In genomic region chr11:44531636-44532035, GRCh38 we compare ENCODE assay signal across 15 cellular contexts. TPM values are rescaled to one million over a fixed set of nuclear protein-coding genes. Genes with fewer than 3 reads are reported as not detected.
DNase-seq lines count a peak whose midpoint lies in the region; ATAC-seq lines count a peak whose summit lies in the region.
"Had no signal": no experiment of that assay in that cellular context is flagged by ENCODE, and none has a peak within 500 bp of the region (broad histone marks: within the 10 kb centered on the region; RNA-seq: fewer than 3 reads in every experiment).

No MANE protein-coding gene starts in this region.

- no peak for ATAC-seq in activated T-cell treated with anti-CD3 and anti-CD28 coated beads, Interleukin-2, amount 50 U/mL, for 72 hours (replicated peaks in 1 of 2)
- ATAC-seq in stimulated activated memory B cell treated with anti-CD40 and anti-IgM and Interleukin-4, amounts not matched to agents 10 μg/mL and 1 μg/mL and 100 μg/mL, for 72 hours, result peak; percentile 2
- ATAC-seq: Right ventricle myocardium inferior had no signal

- H3K4me3 Mint-ChIP-seq in activated T-cell treated with anti-CD3 and anti-CD28 coated beads, Interleukin-2, amount 50 U/mL, for 72 hours, result peak overlapping the region in 1 of 2 donors; percentile 38
- no peak overlapping the region for H3K4me3 Mint-ChIP-seq in activated T-helper 2 cell treated with anti-CD3 and anti-CD28 coated beads, Interferon-gamma antibody, Interleukin-2, Interleukin-4, amounts not matched to agents 10 μg/mL and 5 μg/mL and 100 μg/mL, durations not matched to agents 14 hours and 24 hours and 36 hours (ENCODE audit: low read depth)
- no peak overlapping the region for H3K4me3 Mint-ChIP-seq in stimulated activated memory B cell treated with anti-CD40 and anti-IgM and Interleukin-4, amounts not matched to agents 10 μg/mL and 1 μg/mL and 100 μg/mL, for 72 hours
- H3K4me3 Mint-ChIP-seq: CD4-positive, alpha-beta memory T cell had no signal

- peak in 1 of 2 donors; percentile 32 for DNase-seq in activated T-cell treated with anti-CD3 and anti-CD28 coated beads, Interleukin-2, amount 50 U/mL, for 72 hours
- DNase-seq in activated T-cell treated with anti-CD3 and anti-CD28 coated beads, Interleukin-2, amount 50 U/mL, for 1 hour, result no peak
- DNase-seq in MV-4-11 (lab: John Stamatoyannopoulos, UW), result peak; percentile 22
- DNase-seq in activated T-helper 2 cell treated with anti-CD3 and anti-CD28 coated beads, Interferon-gamma antibody, Interleukin-2, Interleukin-4, amounts not matched to agents 10 μg/mL and 5 μg/mL and 100 μg/mL, durations not matched to agents 14 hours and 24 hours and 36 hours (ENCODE audit: low spot score), result no peak
- no peak for DNase-seq in D341Med (ENCODE audit: low spot score)
- no peak for DNase-seq in stimulated activated CD4-positive, alpha-beta T cell treated with anti-CD3 and anti-CD28 coated beads, Interleukin-15, amount 100 ng/mL, for 24 hours
- no peak for DNase-seq in AML-193 (lab: John Stamatoyannopoulos, UW)
- DNase-seq: CD4-positive, alpha-beta memory T cell; GF-D8; KBM-7; NCI-H1092; NCI-H2227 treated with DMSO at 0.1 percent for 48 hours; NCI-H526 had no signal

- intact Hi-C loops in activated T-helper 2 cell treated with anti-CD3 and anti-CD28 coated beads, Interferon-gamma antibody, Interleukin-2, Interleukin-4, amounts not matched to agents 10 μg/mL and 5 μg/mL and 100 μg/mL, durations not matched to agents 14 hours and 24 hours and 36 hours (cut with micrococcal nuclease), result loop anchor here (2.0 kb wide), 1 partner anchor 41 kb away; no protein-coding TSS in a partner anchor

- H3K4me1 Mint-ChIP-seq in activated T-cell treated with anti-CD3 and anti-CD28 coated beads, Interleukin-2, amount 50 U/mL, for 72 hours (ENCODE audit: low read depth), result peaks cover 51% of the 10 kb centered on the region
- peaks cover 33% of the 10 kb centered on the region for H3K4me1 Mint-ChIP-seq in activated T-helper 2 cell treated with anti-CD3 and anti-CD28 coated beads, Interferon-gamma antibody, Interleukin-2, Interleukin-4, amounts not matched to agents 10 μg/mL and 5 μg/mL and 100 μg/mL, durations not matched to agents 14 hours and 24 hours and 36 hours (ENCODE audit: low read depth)
- H3K4me1 Mint-ChIP-seq in stimulated activated memory B cell treated with anti-CD40 and anti-IgM and Interleukin-4, amounts not matched to agents 10 μg/mL and 1 μg/mL and 100 μg/mL, for 72 hours, result peaks cover 30% of the 10 kb centered on the region

- H3K36me3 Mint-ChIP-seq in activated T-cell treated with anti-CD3 and anti-CD28 coated beads, Interleukin-2, amount 50 U/mL, for 72 hours (ENCODE audit: insufficient read depth in 2 of 2), result no peaks in the 10 kb centered on the region
- H3K36me3 Mint-ChIP-seq in activated T-helper 2 cell treated with anti-CD3 and anti-CD28 coated beads, Interferon-gamma antibody, Interleukin-2, Interleukin-4, amounts not matched to agents 10 μg/mL and 5 μg/mL and 100 μg/mL, durations not matched to agents 14 hours and 24 hours and 36 hours (ENCODE audit: low read depth), result peaks cover 3% of the 10 kb centered on the region
- H3K36me3 Mint-ChIP-seq in stimulated activated memory B cell treated with anti-CD40 and anti-IgM and Interleukin-4, amounts not matched to agents 10 μg/mL and 1 μg/mL and 100 μg/mL, for 72 hours, result no peaks in the 10 kb centered on the region
- H3K36me3 Mint-ChIP-seq: CD4-positive, alpha-beta memory T cell had no signal

- H3K27me3 Mint-ChIP-seq in activated T-cell treated with anti-CD3 and anti-CD28 coated beads, Interleukin-2, amount 50 U/mL, for 72 hours (ENCODE audit: low read depth), result peaks cover 5% of the 10 kb centered on the region
- no peaks in the 10 kb centered on the region for H3K27me3 Mint-ChIP-seq in activated T-helper 2 cell treated with anti-CD3 and anti-CD28 coated beads, Interferon-gamma antibody, Interleukin-2, Interleukin-4, amounts not matched to agents 10 μg/mL and 5 μg/mL and 100 μg/mL, durations not matched to agents 14 hours and 24 hours and 36 hours (ENCODE audit: low read depth)
- H3K27me3 Mint-ChIP-seq in stimulated activated memory B cell treated with anti-CD40 and anti-IgM and Interleukin-4, amounts not matched to agents 10 μg/mL and 1 μg/mL and 100 μg/mL, for 72 hours, result peaks cover 72% of the 10 kb centered on the region

- peak overlapping the region; percentile 85 for H3K27ac Mint-ChIP-seq in activated T-cell treated with anti-CD3 and anti-CD28 coated beads, Interleukin-2, amount 50 U/mL, for 72 hours
- H3K27ac Mint-ChIP-seq in activated T-helper 2 cell treated with anti-CD3 and anti-CD28 coated beads, Interferon-gamma antibody, Interleukin-2, Interleukin-4, amounts not matched to agents 10 μg/mL and 5 μg/mL and 100 μg/mL, durations not matched to agents 14 hours and 24 hours and 36 hours, result peak overlapping the region; percentile 97
- H3K27ac Mint-ChIP-seq in stimulated activated memory B cell treated with anti-CD40 and anti-IgM and Interleukin-4, amounts not matched to agents 10 μg/mL and 1 μg/mL and 100 μg/mL, for 72 hours, result peak overlapping the region; percentile 38
- H3K27ac Mint-ChIP-seq: CD4-positive, alpha-beta memory T cell had no signal

- no peaks in the 10 kb centered on the region for H3K9me3 Mint-ChIP-seq in activated T-cell treated with anti-CD3 and anti-CD28 coated beads, Interleukin-2, amount 50 U/mL, for 72 hours
- H3K9me3 Mint-ChIP-seq in activated T-helper 2 cell treated with anti-CD3 and anti-CD28 coated beads, Interferon-gamma antibody, Interleukin-2, Interleukin-4, amounts not matched to agents 10 μg/mL and 5 μg/mL and 100 μg/mL, durations not matched to agents 14 hours and 24 hours and 36 hours, result no peaks in the 10 kb centered on the region
- peaks cover 3% of the 10 kb centered on the region for H3K9me3 Mint-ChIP-seq in stimulated activated memory B cell treated with anti-CD40 and anti-IgM and Interleukin-4, amounts not matched to agents 10 μg/mL and 1 μg/mL and 100 μg/mL, for 72 hours

RNA-seq across cellular contexts. Expression of gene CD82, which starts 33.8 kb away (rescaled TPM):
- total RNA-seq in activated T-cell treated with anti-CD3 and anti-CD28 coated beads, Interleukin-2, amount 50 U/mL, for 72 hours, result 100 to 1,000 TPM; 364 to 421 TPM
- total RNA-seq in activated T-helper 2 cell treated with anti-CD3 and anti-CD28 coated beads, Interferon-gamma antibody, Interleukin-2, Interleukin-4, amounts not matched to agents 10 μg/mL and 5 μg/mL and 100 μg/mL, durations not matched to agents 14 hours and 24 hours and 36 hours, result 397 and 425 TPM in 2 replicates

Comparison
In these comparisons a context has a peak if more than half of its experiments do, and no peak if none do; other contexts are left out.
1. H3K27ac Mint-ChIP-seq: peak in every context shown above with its lines; median percentile 97 in activated T-helper 2 cell treated with anti-CD3 and anti-CD28 coated beads, Interferon-gamma antibody, Interleukin-2, Interleukin-4, amounts not matched to agents 10 μg/mL and 5 μg/mL and 100 μg/mL, durations not matched to agents 14 hours and 24 hours and 36 hours; 85 in activated T-cell treated with anti-CD3 and anti-CD28 coated beads, Interleukin-2, amount 50 U/mL, for 72 hours; 38 in stimulated activated memory B cell treated with anti-CD40 and anti-IgM and Interleukin-4, amounts not matched to agents 10 μg/mL and 1 μg/mL and 100 μg/mL, for 72 hours.